In genomic region chr14:84988391-84988790, GRCh38 we compare ENCODE assay signal across 23 cellular contexts.
"Had no signal": no experiment of that assay in that cellular context is flagged by ENCODE, and none has a peak within 500 bp of the region (broad histone marks: within the 10 kb centered on the region; RNA-seq: fewer than 3 reads in every experiment).

No MANE protein-coding gene starts in this region.

- H3K4me3 Mint-ChIP-seq: activated CD4-positive, alpha-beta T cell treated with anti-CD3 and anti-CD28 coated beads, Interleukin-2, amount 10 ng/mL, durations not matched to agents 7 days and 5 days; activated CD8-positive, alpha-beta memory T cell treated with anti-CD3 and anti-CD28 coated beads, Interleukin-2, amount 10 ng/mL, durations not matched to agents 7 days and 5 days; activated CD8-positive, alpha-beta T cell treated with anti-CD3 and anti-CD28 coated beads for 36 hours; activated T-helper 1 cell treated with anti-CD3 and anti-CD28 coated beads, Interleukin-12 subunit alpha, Interleukin-12 subunit beta, Interleukin-2, Interleukin-4 antibody, amounts not matched to agents 30 ng/mL and 10 ng/mL and 1 ng/mL, durations not matched to agents 14 hours and 24 hours and 36 hours; central memory CD8-positive, alpha-beta T cell; memory B cell; naive B cell; stimulated activated effector memory CD8-positive, alpha-beta T cell treated with anti-CD3 and anti-CD28 coated beads, Interleukin-12 subunit alpha, Interleukin-12 subunit beta, amount 100 ng/mL, for 72 hours; stimulated activated naive CD8-positive, alpha-beta T cell treated with anti-CD3 and anti-CD28 coated beads, Interleukin-15, amount 100 ng/mL, for 72 hours had no signal

- DNase-seq: activated CD4-positive, alpha-beta T cell treated with anti-CD3 and anti-CD28 coated beads, Interleukin-2, amount 10 ng/mL, durations not matched to agents 7 days and 5 days; activated CD4-positive, CD25-positive, alpha-beta regulatory T cell treated with anti-CD3 and anti-CD28 coated beads, Interleukin-2, amount 50 U/mL, for 72 hours; activated CD8-positive, alpha-beta memory T cell treated with anti-CD3 and anti-CD28 coated beads, Interleukin-2, amount 10 ng/mL, durations not matched to agents 7 days and 5 days; activated CD8-positive, alpha-beta T cell treated with anti-CD3 and anti-CD28 coated beads for 36 hours; activated gamma-delta T cell; activated naive CD4-positive, alpha-beta T cell treated with anti-CD3 and anti-CD28 coated beads, Interleukin-2, amount 50 U/mL, for 16 hours; effector memory CD4-positive, alpha-beta T cell; esophagus squamous epithelium; heart left ventricle; left cardiac atrium; mucosa of descending colon; naive B cell; stimulated activated CD4-positive, alpha-beta T cell treated with anti-CD3 and anti-CD28 coated beads, Interleukin-1b, Interleukin-23, amount 100 ng/mL, for 48 hours; stimulated activated naive CD8-positive, alpha-beta T cell treated with anti-CD3 and anti-CD28 coated beads, Interleukin-15, amount 100 ng/mL, for 72 hours; SW 1271; T-helper 2 cell; tibial artery; WERI-Rb-1 had no signal

- H3K27me3 Mint-ChIP-seq: activated CD4-positive, alpha-beta T cell treated with anti-CD3 and anti-CD28 coated beads, Interleukin-2, amount 10 ng/mL, durations not matched to agents 7 days and 5 days; activated CD8-positive, alpha-beta memory T cell treated with anti-CD3 and anti-CD28 coated beads, Interleukin-2, amount 10 ng/mL, durations not matched to agents 7 days and 5 days; activated CD8-positive, alpha-beta T cell treated with anti-CD3 and anti-CD28 coated beads for 36 hours; central memory CD8-positive, alpha-beta T cell; memory B cell; naive B cell; progenitor cell of endocrine pancreas; stimulated activated naive CD8-positive, alpha-beta T cell treated with anti-CD3 and anti-CD28 coated beads, Interleukin-15, amount 100 ng/mL, for 72 hours had no signal

- H3K36me3 Mint-ChIP-seq: activated CD8-positive, alpha-beta memory T cell treated with anti-CD3 and anti-CD28 coated beads, Interleukin-2, amount 10 ng/mL, durations not matched to agents 7 days and 5 days; memory B cell; naive B cell; stimulated activated effector memory CD8-positive, alpha-beta T cell treated with anti-CD3 and anti-CD28 coated beads, Interleukin-12 subunit alpha, Interleukin-12 subunit beta, amount 100 ng/mL, for 72 hours had no signal

- ATAC-seq: activated CD8-positive, alpha-beta memory T cell treated with anti-CD3 and anti-CD28 coated beads, Interleukin-2, amount 10 ng/mL, durations not matched to agents 7 days and 5 days; activated CD8-positive, alpha-beta T cell treated with anti-CD3 and anti-CD28 coated beads for 36 hours; heart left ventricle; left cardiac atrium; mucosa of descending colon; stimulated activated effector memory CD8-positive, alpha-beta T cell treated with anti-CD3 and anti-CD28 coated beads, Interleukin-12 subunit alpha, Interleukin-12 subunit beta, amount 100 ng/mL, for 72 hours; stimulated activated naive CD8-positive, alpha-beta T cell treated with anti-CD3 and anti-CD28 coated beads, Interleukin-15, amount 100 ng/mL, for 72 hours had no signal

- H3K4me1 Mint-ChIP-seq: activated CD4-positive, alpha-beta T cell treated with anti-CD3 and anti-CD28 coated beads, Interleukin-2, amount 10 ng/mL, durations not matched to agents 7 days and 5 days; activated CD8-positive, alpha-beta memory T cell treated with anti-CD3 and anti-CD28 coated beads, Interleukin-2, amount 10 ng/mL, durations not matched to agents 7 days and 5 days; central memory CD8-positive, alpha-beta T cell; memory B cell; naive B cell; stimulated activated effector memory CD8-positive, alpha-beta T cell treated with anti-CD3 and anti-CD28 coated beads, Interleukin-12 subunit alpha, Interleukin-12 subunit beta, amount 100 ng/mL, for 72 hours; stimulated activated naive CD8-positive, alpha-beta T cell treated with anti-CD3 and anti-CD28 coated beads, Interleukin-15, amount 100 ng/mL, for 72 hours had no signal

- H3K27ac Mint-ChIP-seq: activated CD4-positive, alpha-beta T cell treated with anti-CD3 and anti-CD28 coated beads, Interleukin-2, amount 10 ng/mL, durations not matched to agents 7 days and 5 days; activated CD8-positive, alpha-beta memory T cell treated with anti-CD3 and anti-CD28 coated beads, Interleukin-2, amount 10 ng/mL, durations not matched to agents 7 days and 5 days; activated CD8-positive, alpha-beta T cell treated with anti-CD3 and anti-CD28 coated beads for 36 hours; activated T-helper 1 cell treated with anti-CD3 and anti-CD28 coated beads, Interleukin-12 subunit alpha, Interleukin-12 subunit beta, Interleukin-2, Interleukin-4 antibody, amounts not matched to agents 30 ng/mL and 10 ng/mL and 1 ng/mL, durations not matched to agents 14 hours and 24 hours and 36 hours; memory B cell; naive B cell; progenitor cell of endocrine pancreas; stimulated activated effector memory CD8-positive, alpha-beta T cell treated with anti-CD3 and anti-CD28 coated beads, Interleukin-12 subunit alpha, Interleukin-12 subunit beta, amount 100 ng/mL, for 72 hours; stimulated activated naive CD8-positive, alpha-beta T cell treated with anti-CD3 and anti-CD28 coated beads, Interleukin-15, amount 100 ng/mL, for 72 hours had no signal
